Comparison of ENCODE assay signal across 2 cellular contexts in genomic region chr16:16374192-16374591, GRCh38. TPM values are rescaled to one million over a fixed set of nuclear protein-coding genes. Genes with fewer than 3 reads are reported as not detected.
"Had no signal": no experiment of that assay in that cellular context is flagged by ENCODE, and none has a peak within 500 bp of the region (broad histone marks: within the 10 kb centered on the region; RNA-seq: fewer than 3 reads in every experiment).

No MANE protein-coding gene starts in this region.

RNA-seq across cellular contexts. Expression of gene NPIPA7, which starts 4.7 kb away (rescaled TPM):
- total RNA-seq: osteoblast, smooth muscle cell had no signal
